ENCODE assay signal across 1 cellular context in genomic region chr5:143594913-143595818, GRCh38.
TF ChIP-seq lines count a peak whose summit lies in the region.

No MANE protein-coding gene starts in this region.

TF ChIP-seq in H1, 55 proteins besides CTCF, POLR2A, EP300 and RAD21:
- TF ChIP-seq CBX5 (IDR thresholded peaks at IDR 0.05; ENCODE audit: low read depth, low read length) = no peak
- no peak for TF ChIP-seq SRF (IDR thresholded peaks at IDR 0.05; ENCODE audit: low read depth, low read length)
- no peak for TF ChIP-seq TCF12 (IDR thresholded peaks at IDR 0.05; ENCODE audit: low read depth, low read length)
- TF ChIP-seq RBBP5 (IDR thresholded peaks at IDR 0.05; ENCODE audit: borderline replicate concordance, low read depth, low read length) = no peak
- TF ChIP-seq RXRA (IDR thresholded peaks at IDR 0.05; ENCODE audit: insufficient read depth, low read depth, low read length) = no peak
- no peak for TF ChIP-seq POLR2AphosphoS5 (IDR thresholded peaks at IDR 0.05; ENCODE audit: low read depth, low read length)
- TF ChIP-seq USF2 (IDR thresholded peaks at IDR 0.05; ENCODE audit: low read length) = no peak
- TF ChIP-seq GABPA (IDR thresholded peaks at IDR 0.05; ENCODE audit: borderline replicate concordance, insufficient read depth, low read length) = no peak
- TF ChIP-seq CTBP2 (IDR thresholded peaks at IDR 0.05; ENCODE audit: borderline replicate concordance, insufficient read depth, insufficient read length, low read length) = no peak
- no peak for TF ChIP-seq NANOG (IDR thresholded peaks at IDR 0.05; ENCODE audit: insufficient read depth, low read depth, low read length, poor library complexity, severe bottlenecking)
- TF ChIP-seq EZH2 (IDR thresholded peaks at IDR 0.05; ENCODE audit: low read depth, low read length, severe bottlenecking) = no peak
- TF ChIP-seq ATF3 (IDR thresholded peaks at IDR 0.05; ENCODE audit: insufficient read depth, low read depth, low read length) = no peak
- no peak for TF ChIP-seq SP4 (IDR thresholded peaks at IDR 0.05; ENCODE audit: low read length)
- no peak for TF ChIP-seq SAP30 (IDR thresholded peaks at IDR 0.05; ENCODE audit: insufficient read depth, insufficient replicate concordance, low read length)
- TF ChIP-seq CHD1 (IDR thresholded peaks at IDR 0.05; ENCODE audit: low read depth, low read length) = no peak
- TF ChIP-seq ATF2 (IDR thresholded peaks at IDR 0.05; ENCODE audit: low read length) = no peak
